ENCODE assay signal across 18 cellular contexts in the genomic region with DNA sequence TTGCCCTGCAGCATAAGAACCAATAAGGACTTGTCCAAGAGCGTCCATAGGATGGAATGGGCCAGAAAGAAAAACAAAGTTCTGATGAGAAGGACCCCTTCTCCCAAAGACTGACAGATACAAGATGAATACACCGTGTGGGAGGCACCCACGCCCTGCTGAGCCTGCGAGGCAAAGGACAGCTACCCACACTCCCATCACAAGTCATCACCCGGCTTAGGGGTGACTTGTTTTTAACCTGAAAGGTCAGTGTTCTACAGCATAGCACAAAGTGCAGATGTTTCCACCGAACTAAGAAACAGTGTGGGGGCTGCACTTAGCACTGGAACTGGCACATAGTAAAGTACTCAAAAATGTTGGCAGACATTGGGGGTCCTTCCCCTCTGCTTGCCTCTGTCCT. TPM values are rescaled to one million over a fixed set of nuclear protein-coding genes. Genes with fewer than 3 reads are reported as not detected.
DNase-seq lines count a peak whose midpoint lies in the region; ATAC-seq, FAIRE-seq and TF ChIP-seq lines count a peak whose summit lies in the region.
"Had no signal": no experiment of that assay in that cellular context is flagged by ENCODE, and none has a peak within 500 bp of the region (broad histone marks: within the 10 kb centered on the region; RNA-seq: fewer than 3 reads in every experiment).

No MANE protein-coding gene starts in this region.

- H3K9me3 ChIP-seq in T-helper 17 cell (ENCODE audit: control insufficient read depth, low read length, poor library complexity, severe bottlenecking) (no peaks in the 10 kb centered on the region), kidney (ENCODE audit: control insufficient read depth in 1 of 2, low read length in 2 of 2) (no peaks in the 10 kb centered on the region)
- H3K9me3 ChIP-seq: breast epithelium, Caco-2, MG63 had no signal

- intact Hi-C loops in kidney (cut with DNase I): no loop called here

- peaks cover 12 to 37% of the 10 kb centered on the region in 2 donors for H3K36me3 ChIP-seq in kidney (ENCODE audit: control insufficient read depth in 1 of 2, insufficient read depth in 2 of 2, low read length in 2 of 2)
- H3K36me3 ChIP-seq: breast epithelium had no signal

- H3K4me1 Mint-ChIP-seq in activated T-cell treated with anti-CD3 and anti-CD28 coated beads, Interleukin-2, amount 50 U/mL, for 72 hours (ENCODE audit: low read depth): peaks cover 100% of the 10 kb centered on the region
- H3K4me1 Mint-ChIP-seq in T-helper 17 cell: peaks cover 53% of the 10 kb centered on the region

- H3K27me3 Mint-ChIP-seq in activated T-cell treated with anti-CD3 and anti-CD28 coated beads, Interleukin-2, amount 50 U/mL, for 72 hours (ENCODE audit: low read depth): no peaks in the 10 kb centered on the region
- no peaks in the 10 kb centered on the region for H3K27me3 Mint-ChIP-seq in T-helper 17 cell

- no peaks in the 10 kb centered on the region for H3K9me3 Mint-ChIP-seq in activated T-cell treated with anti-CD3 and anti-CD28 coated beads, Interleukin-2, amount 50 U/mL, for 72 hours
- H3K9me3 Mint-ChIP-seq: activated naive CD4-positive, alpha-beta T cell treated with anti-CD3 and anti-CD28 coated beads for 36 hours; nephron had no signal

- no peak overlapping the region for H3K9ac ChIP-seq in kidney (ENCODE audit: low read length in 2 of 2)

- H3K4me3 ChIP-seq in kidney (ENCODE audit: low read length in 2 of 2): no peak overlapping the region
- H3K4me3 ChIP-seq: breast epithelium, dorsolateral prefrontal cortex, MG63 had no signal

- ATAC-seq in activated T-cell treated with anti-CD3 and anti-CD28 coated beads, Interleukin-2, amount 50 U/mL, for 72 hours (replicated peaks in 1 of 2): peak; percentile 27 to 38
- no peak for ATAC-seq in T-helper 17 cell
- ATAC-seq in stimulated activated naive CD8-positive, alpha-beta T cell treated with anti-CD3 and anti-CD28 coated beads, Interleukin-15, Interleukin-2, amounts not matched to agents 100 U/mL and 50 U/mL, for 24 hours: peak; percentile 48

- peak overlapping the region; percentile 97 for H3K27ac Mint-ChIP-seq in activated T-cell treated with anti-CD3 and anti-CD28 coated beads, Interleukin-2, amount 50 U/mL, for 72 hours
- peak overlapping the region; percentile 88 for H3K27ac Mint-ChIP-seq in T-helper 17 cell
- H3K27ac Mint-ChIP-seq: activated naive CD4-positive, alpha-beta T cell treated with anti-CD3 and anti-CD28 coated beads for 36 hours had no signal

- FAIRE-seq in kidney (lab: Jason Lieb, UNC) (no peak), frontal cortex (lab: Jason Lieb, UNC) (no peak)

- DNase-seq in activated T-cell treated with anti-CD3 and anti-CD28 coated beads, Interleukin-2, amount 50 U/mL, for 72 hours: peak; percentile 32 to 34
- DNase-seq in activated T-cell treated with anti-CD3 and anti-CD28 coated beads, Interleukin-2, amount 50 U/mL, for 48 hours: no peak
- DNase-seq in T-helper 17 cell: no peak
- no peak for DNase-seq in kidney
- peak; percentile 53 for DNase-seq in stimulated activated naive CD8-positive, alpha-beta T cell treated with anti-CD3 and anti-CD28 coated beads, Interleukin-15, Interleukin-2, amounts not matched to agents 100 U/mL and 50 U/mL, for 24 hours
- DNase-seq in NCI-H2227 (lab: John Stamatoyannopoulos, UW; ENCODE audit: unreplicated experiment): no peak
- DNase-seq in frontal cortex (ENCODE audit: low spot score in 2 of 2): no peak
- DNase-seq in mesenteric fat pad (ENCODE audit: low spot score): no peak
- DNase-seq: activated naive CD4-positive, alpha-beta T cell treated with anti-CD3 and anti-CD28 coated beads for 36 hours; Caco-2; dorsolateral prefrontal cortex; MG63; NCI-H1930; Right ventricle myocardium superior; stimulated activated CD4-positive, alpha-beta T cell treated with anti-CD3 and anti-CD28 coated beads, Interleukin-12 subunit alpha, Interleukin-12 subunit beta, amount 100 ng/mL, for 4 hours; stimulated activated naive CD4-positive, alpha-beta T cell had no signal

- peak overlapping the region; percentile 79 to 82 for H3K4me3 Mint-ChIP-seq in activated T-cell treated with anti-CD3 and anti-CD28 coated beads, Interleukin-2, amount 50 U/mL, for 72 hours
- peak overlapping the region; percentile 65 for H3K4me3 Mint-ChIP-seq in T-helper 17 cell
- H3K4me3 Mint-ChIP-seq: activated naive CD4-positive, alpha-beta T cell treated with anti-CD3 and anti-CD28 coated beads for 36 hours; nephron had no signal

- peaks cover 84 to 86% of the 10 kb centered on the region in 2 donors for H3K4me1 ChIP-seq in kidney (ENCODE audit: control insufficient read depth in 1 of 2, insufficient read depth in 1 of 2, low read depth in 1 of 2, low read length in 2 of 2)
- H3K4me1 ChIP-seq: breast epithelium had no signal

- H3K27ac ChIP-seq in kidney (ENCODE audit: low read depth in 2 of 2, low read length in 2 of 2): peak overlapping the region; percentile 87 to 88
- H3K27ac ChIP-seq: breast epithelium had no signal

- TF ChIP-seq CTCF in kidney (IDR thresholded peaks at IDR 0.05; ENCODE audit: borderline replicate concordance, extremely low read depth, insufficient read depth): no peak

- peaks cover 13 to 26% of the 10 kb centered on the region in 2 donors for H3K36me3 Mint-ChIP-seq in activated T-cell treated with anti-CD3 and anti-CD28 coated beads, Interleukin-2, amount 50 U/mL, for 72 hours (ENCODE audit: insufficient read depth in 2 of 2)
- H3K36me3 Mint-ChIP-seq in T-helper 17 cell (ENCODE audit: low read depth): peaks cover 2% of the 10 kb centered on the region

RNA-seq across cellular contexts. Expression of gene TNIP1, which starts 13.9 kb away (rescaled TPM):
- total RNA-seq in activated T-cell treated with anti-CD3 and anti-CD28 coated beads, Interleukin-2, amount 50 U/mL, for 72 hours: 100 to 1,000 TPM; 358 to 420 TPM
- total RNA-seq in T-helper 17 cell: 100 to 1,000 TPM; 227 to 245 TPM
- 132 TPM for total RNA-seq in kidney
- polyA plus RNA-seq in kidney (ENCODE audit: insufficient read depth, low read depth, low replicate concordance): 109 TPM
- 15.1 TPM for total RNA-seq in frontal cortex
- total RNA-seq in mesenteric fat pad: 285 TPM

RNA-seq across cellular contexts. Expression of gene GPX3, which starts 46.5 kb away (rescaled TPM):
- total RNA-seq in activated T-cell treated with anti-CD3 and anti-CD28 coated beads, Interleukin-2, amount 50 U/mL, for 72 hours: not detected
- total RNA-seq in T-helper 17 cell (under 1 TPM in 1 of 2 donors, not detected in 1; 0.22 TPM), kidney (1,327 TPM), frontal cortex (4.1 TPM), mesenteric fat pad (4,437 TPM)
- polyA plus RNA-seq in kidney (ENCODE audit: insufficient read depth, low read depth, low replicate concordance): 27,893 TPM
- total RNA-seq: activated naive CD4-positive, alpha-beta T cell treated with anti-CD3 and anti-CD28 coated beads for 36 hours had no signal

Comparison
In these comparisons a context has a peak if more than half of its experiments do, and no peak if none do; other contexts are left out.
1. DNase-seq: peak in activated T-cell treated with anti-CD3 and anti-CD28 coated beads, Interleukin-2, amount 50 U/mL, for 72 hours (2 of 2) and stimulated activated naive CD8-positive, alpha-beta T cell treated with anti-CD3 and anti-CD28 coated beads, Interleukin-15, Interleukin-2, amounts not matched to agents 100 U/mL and 50 U/mL, for 24 hours (single experiment); none in activated T-cell treated with anti-CD3 and anti-CD28 coated beads, Interleukin-2, amount 50 U/mL, for 48 hours (0 of 2), T-helper 17 cell (0 of 3), kidney (single experiment), NCI-H2227 (single experiment), frontal cortex (0 of 2) and mesenteric fat pad (single experiment).
2. RNA of gene GPX3, which starts 46.5 kb away (total RNA-seq): 4,437 TPM in mesenteric fat pad (single experiment) and 1,327 TPM in kidney (single experiment); 4.1 TPM in frontal cortex (single experiment), 0.22 TPM in T-helper 17 cell and not detected in activated T-cell treated with anti-CD3 and anti-CD28 coated beads, Interleukin-2, amount 50 U/mL, for 72 hours; every median in the first group is over 100 times any median in the second.